ENCODE assay signal across 1 cellular context in the genomic region with DNA sequence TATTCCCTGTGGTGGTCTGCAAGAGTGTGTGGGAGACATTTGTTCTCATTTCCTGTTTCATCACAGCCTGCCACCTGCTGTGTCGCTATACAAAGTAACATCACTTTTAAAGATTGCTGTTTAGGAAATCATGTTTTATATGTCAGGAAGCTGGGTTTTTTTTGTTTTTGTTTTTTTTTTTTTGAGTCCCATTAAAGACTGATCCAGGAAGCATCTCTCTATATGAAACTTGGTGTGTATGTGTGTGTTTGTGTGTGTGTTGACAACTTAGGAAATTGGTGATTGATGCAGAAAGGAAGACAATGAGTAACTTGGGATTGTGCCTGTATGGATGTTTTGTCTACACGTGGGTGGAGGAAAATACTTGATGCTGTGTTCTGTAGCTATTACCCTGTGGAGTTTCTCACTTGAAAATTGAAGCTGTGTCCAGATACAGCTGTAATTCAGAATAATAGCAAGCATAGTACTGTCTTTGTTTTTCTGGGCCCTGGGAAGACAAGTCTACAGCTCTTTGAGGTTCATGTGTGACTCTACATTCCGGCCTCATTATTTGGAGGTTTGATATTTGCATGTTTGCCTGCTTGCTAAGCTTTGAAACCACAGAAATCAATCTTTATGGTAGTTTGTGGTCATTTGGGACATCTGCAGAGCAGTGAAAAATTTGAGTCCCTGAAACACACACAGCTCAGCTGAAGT.
A peak's percentile ranks its signal among the peaks of the same experiment; 100 is the strongest.
TF ChIP-seq lines count a peak whose summit lies in the region.

No MANE protein-coding gene starts in this region.

TF ChIP-seq in GM12878, 131 proteins besides CTCF, POLR2A, EP300 and RAD21 (continued from another document and continues in another):
- TF ChIP-seq TAF1 (IDR thresholded peaks at IDR 0.05; ENCODE audit: borderline replicate concordance, low read depth, low read length): no peak
- peak; percentile 53; the same call in 1 of the 2 replicates for TF ChIP-seq SMARCA5 (IDR thresholded peaks at IDR 0.05)
- no peak for TF ChIP-seq HDAC6 (IDR thresholded peaks at IDR 0.05; ENCODE audit: unreplicated experiment)
- TF ChIP-seq, protein P1, sequence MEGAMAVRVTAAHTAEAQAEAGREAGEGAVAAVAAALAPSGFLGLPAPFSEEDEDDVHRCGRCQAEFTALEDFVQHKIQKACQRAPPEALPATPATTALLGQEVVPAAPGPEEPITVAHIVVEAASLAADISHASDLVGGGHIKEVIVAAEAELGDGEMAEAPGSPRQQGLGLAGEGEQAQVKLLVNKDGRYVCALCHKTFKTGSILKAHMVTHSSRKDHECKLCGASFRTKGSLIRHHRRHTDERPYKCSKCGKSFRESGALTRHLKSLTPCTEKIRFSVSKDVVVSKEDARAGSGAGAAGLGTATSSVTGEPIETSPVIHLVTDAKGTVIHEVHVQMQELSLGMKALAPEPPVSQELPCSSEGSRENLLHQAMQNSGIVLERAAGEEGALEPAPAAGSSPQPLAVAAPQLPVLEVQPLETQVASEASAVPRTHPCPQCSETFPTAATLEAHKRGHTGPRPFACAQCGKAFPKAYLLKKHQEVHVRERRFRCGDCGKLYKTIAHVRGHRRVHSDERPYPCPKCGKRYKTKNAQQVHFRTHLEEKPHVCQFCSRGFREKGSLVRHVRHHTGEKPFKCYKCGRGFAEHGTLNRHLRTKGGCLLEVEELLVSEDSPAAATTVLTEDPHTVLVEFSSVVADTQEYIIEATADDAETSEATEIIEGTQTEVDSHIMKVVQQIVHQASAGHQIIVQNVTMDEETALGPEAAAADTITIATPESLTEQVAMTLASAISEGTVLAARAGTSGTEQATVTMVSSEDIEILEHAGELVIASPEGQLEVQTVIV (IDR thresholded peaks at IDR 0.05; ENCODE audit: borderline replicate concordance, partially characterized antibody): no peak
- TF ChIP-seq CHD2 (IDR thresholded peaks at IDR 0.05; ENCODE audit: borderline replicate concordance, low read depth, low read length): no peak
- TF ChIP-seq ZNF384 (IDR thresholded peaks at IDR 0.05; ENCODE audit: borderline replicate concordance, low read depth, low read length): 0 out of 2 replicates have a peak, but pooled peaks have one; percentile 10
- TF ChIP-seq NR2C2 (IDR thresholded peaks at IDR 0.05; ENCODE audit: borderline replicate concordance, control insufficient read depth, insufficient read length, low read depth): no peak
- no peak for TF ChIP-seq KLF5 (IDR thresholded peaks at IDR 0.05; ENCODE audit: partially characterized antibody)
- TF ChIP-seq POU2F2 (IDR thresholded peaks at IDR 0.05; ENCODE audit: borderline replicate concordance, low read depth, low read length): peak; percentile 97
- TF ChIP-seq ZNF274 (IDR thresholded peaks at IDR 0.05; ENCODE audit: insufficient read depth, insufficient read length): no peak
- peak; percentile 39; the same call in 1 of the 2 replicates for TF ChIP-seq FOXM1 (IDR thresholded peaks at IDR 0.05; ENCODE audit: low read depth, low read length)
- no peak for TF ChIP-seq PAX8 (IDR thresholded peaks at IDR 0.05)
- no peak for TF ChIP-seq HDAC2 (IDR thresholded peaks at IDR 0.05)
- TF ChIP-seq, protein P2, sequence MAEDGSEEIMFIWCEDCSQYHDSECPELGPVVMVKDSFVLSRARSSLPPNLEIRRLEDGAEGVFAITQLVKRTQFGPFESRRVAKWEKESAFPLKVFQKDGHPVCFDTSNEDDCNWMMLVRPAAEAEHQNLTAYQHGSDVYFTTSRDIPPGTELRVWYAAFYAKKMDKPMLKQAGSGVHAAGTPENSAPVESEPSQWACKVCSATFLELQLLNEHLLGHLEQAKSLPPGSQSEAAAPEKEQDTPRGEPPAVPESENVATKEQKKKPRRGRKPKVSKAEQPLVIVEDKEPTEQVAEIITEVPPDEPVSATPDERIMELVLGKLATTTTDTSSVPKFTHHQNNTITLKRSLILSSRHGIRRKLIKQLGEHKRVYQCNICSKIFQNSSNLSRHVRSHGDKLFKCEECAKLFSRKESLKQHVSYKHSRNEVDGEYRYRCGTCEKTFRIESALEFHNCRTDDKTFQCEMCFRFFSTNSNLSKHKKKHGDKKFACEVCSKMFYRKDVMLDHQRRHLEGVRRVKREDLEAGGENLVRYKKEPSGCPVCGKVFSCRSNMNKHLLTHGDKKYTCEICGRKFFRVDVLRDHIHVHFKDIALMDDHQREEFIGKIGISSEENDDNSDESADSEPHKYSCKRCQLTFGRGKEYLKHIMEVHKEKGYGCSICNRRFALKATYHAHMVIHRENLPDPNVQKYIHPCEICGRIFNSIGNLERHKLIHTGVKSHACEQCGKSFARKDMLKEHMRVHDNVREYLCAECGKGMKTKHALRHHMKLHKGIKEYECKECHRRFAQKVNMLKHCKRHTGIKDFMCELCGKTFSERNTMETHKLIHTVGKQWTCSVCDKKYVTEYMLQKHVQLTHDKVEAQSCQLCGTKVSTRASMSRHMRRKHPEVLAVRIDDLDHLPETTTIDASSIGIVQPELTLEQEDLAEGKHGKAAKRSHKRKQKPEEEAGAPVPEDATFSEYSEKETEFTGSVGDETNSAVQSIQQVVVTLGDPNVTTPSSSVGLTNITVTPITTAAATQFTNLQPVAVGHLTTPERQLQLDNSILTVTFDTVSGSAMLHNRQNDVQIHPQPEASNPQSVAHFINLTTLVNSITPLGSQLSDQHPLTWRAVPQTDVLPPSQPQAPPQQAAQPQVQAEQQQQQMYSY (CRISPR knock-in tag; IDR thresholded peaks at IDR 0.05): no peak
- TF ChIP-seq SMC3 (IDR thresholded peaks at IDR 0.05; ENCODE audit: borderline replicate concordance, low read length): peak; percentile 26; the same call in 1 of the 2 replicates
- no peak for TF ChIP-seq MEF2B (IDR thresholded peaks at IDR 0.05; ENCODE audit: partially characterized antibody, poor library complexity, severe bottlenecking)
- peak; percentile 65; the same call in 1 of the 2 replicates for TF ChIP-seq TCF3 (IDR thresholded peaks at IDR 0.05; ENCODE audit: borderline replicate concordance, insufficient read depth, low read depth, low read length)
- TF ChIP-seq RFX5 (IDR thresholded peaks at IDR 0.05; ENCODE audit: low read depth, low read length): no peak
- TF ChIP-seq, protein P3, sequence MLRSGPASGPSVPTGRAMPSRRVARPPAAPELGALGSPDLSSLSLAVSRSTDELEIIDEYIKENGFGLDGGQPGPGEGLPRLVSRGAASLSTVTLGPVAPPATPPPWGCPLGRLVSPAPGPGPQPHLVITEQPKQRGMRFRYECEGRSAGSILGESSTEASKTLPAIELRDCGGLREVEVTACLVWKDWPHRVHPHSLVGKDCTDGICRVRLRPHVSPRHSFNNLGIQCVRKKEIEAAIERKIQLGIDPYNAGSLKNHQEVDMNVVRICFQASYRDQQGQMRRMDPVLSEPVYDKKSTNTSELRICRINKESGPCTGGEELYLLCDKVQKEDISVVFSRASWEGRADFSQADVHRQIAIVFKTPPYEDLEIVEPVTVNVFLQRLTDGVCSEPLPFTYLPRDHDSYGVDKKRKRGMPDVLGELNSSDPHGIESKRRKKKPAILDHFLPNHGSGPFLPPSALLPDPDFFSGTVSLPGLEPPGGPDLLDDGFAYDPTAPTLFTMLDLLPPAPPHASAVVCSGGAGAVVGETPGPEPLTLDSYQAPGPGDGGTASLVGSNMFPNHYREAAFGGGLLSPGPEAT (IDR thresholded peaks at IDR 0.05; ENCODE audit: low read depth): 0 out of 2 replicates have a peak, but pooled peaks have one; percentile 28
- 0 out of 2 replicates have a peak, but pooled peaks have one; percentile 23 for TF ChIP-seq MEF2A (IDR thresholded peaks at IDR 0.05; ENCODE audit: insufficient read depth, low read depth, low read length)
- TF ChIP-seq YY1 (IDR thresholded peaks at IDR 0.05; ENCODE audit: low read depth, low read length): no peak
- TF ChIP-seq, protein P4, sequence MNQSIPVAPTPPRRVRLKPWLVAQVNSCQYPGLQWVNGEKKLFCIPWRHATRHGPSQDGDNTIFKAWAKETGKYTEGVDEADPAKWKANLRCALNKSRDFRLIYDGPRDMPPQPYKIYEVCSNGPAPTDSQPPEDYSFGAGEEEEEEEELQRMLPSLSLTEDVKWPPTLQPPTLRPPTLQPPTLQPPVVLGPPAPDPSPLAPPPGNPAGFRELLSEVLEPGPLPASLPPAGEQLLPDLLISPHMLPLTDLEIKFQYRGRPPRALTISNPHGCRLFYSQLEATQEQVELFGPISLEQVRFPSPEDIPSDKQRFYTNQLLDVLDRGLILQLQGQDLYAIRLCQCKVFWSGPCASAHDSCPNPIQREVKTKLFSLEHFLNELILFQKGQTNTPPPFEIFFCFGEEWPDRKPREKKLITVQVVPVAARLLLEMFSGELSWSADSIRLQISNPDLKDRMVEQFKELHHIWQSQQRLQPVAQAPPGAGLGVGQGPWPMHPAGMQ (IDR thresholded peaks at IDR 0.05; ENCODE audit: borderline replicate concordance): no peak
- TF ChIP-seq, protein P5, sequence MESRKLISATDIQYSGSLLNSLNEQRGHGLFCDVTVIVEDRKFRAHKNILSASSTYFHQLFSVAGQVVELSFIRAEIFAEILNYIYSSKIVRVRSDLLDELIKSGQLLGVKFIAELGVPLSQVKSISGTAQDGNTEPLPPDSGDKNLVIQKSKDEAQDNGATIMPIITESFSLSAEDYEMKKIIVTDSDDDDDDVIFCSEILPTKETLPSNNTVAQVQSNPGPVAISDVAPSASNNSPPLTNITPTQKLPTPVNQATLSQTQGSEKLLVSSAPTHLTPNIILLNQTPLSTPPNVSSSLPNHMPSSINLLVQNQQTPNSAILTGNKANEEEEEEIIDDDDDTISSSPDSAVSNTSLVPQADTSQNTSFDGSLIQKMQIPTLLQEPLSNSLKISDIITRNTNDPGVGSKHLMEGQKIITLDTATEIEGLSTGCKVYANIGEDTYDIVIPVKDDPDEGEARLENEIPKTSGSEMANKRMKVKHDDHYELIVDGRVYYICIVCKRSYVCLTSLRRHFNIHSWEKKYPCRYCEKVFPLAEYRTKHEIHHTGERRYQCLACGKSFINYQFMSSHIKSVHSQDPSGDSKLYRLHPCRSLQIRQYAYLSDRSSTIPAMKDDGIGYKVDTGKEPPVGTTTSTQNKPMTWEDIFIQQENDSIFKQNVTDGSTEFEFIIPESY (IDR thresholded peaks at IDR 0.05): no peak
- no peak for TF ChIP-seq CHD4 (IDR thresholded peaks at IDR 0.05)
- TF ChIP-seq, protein P6, sequence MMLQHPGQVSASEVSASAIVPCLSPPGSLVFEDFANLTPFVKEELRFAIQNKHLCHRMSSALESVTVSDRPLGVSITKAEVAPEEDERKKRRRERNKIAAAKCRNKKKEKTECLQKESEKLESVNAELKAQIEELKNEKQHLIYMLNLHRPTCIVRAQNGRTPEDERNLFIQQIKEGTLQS (IDR thresholded peaks at IDR 0.05; ENCODE audit: borderline replicate concordance, extremely low read depth, low read depth, low read length): no peak
- TF ChIP-seq SIN3A (IDR thresholded peaks at IDR 0.05; ENCODE audit: low read depth, low read length): no peak
- TF ChIP-seq TBL1XR1 (IDR thresholded peaks at IDR 0.05; ENCODE audit: low read depth, low read length): no peak
- no peak for TF ChIP-seq NFXL1 (IDR thresholded peaks at IDR 0.05; ENCODE audit: borderline replicate concordance)
- no peak for TF ChIP-seq STAT1 (conservative IDR thresholded peaks at IDR 0.05)
- TF ChIP-seq NRF1 (conservative IDR thresholded peaks at IDR 0.05; ENCODE audit: low read depth, low read length): no peak
- peak; percentile 52; the same call in 1 of the 2 replicates for TF ChIP-seq DPF2 (IDR thresholded peaks at IDR 0.05)
- no peak for TF ChIP-seq EGR1 (IDR thresholded peaks at IDR 0.05; ENCODE audit: borderline replicate concordance in 1 of 2, low read depth in 2 of 2, low read length in 2 of 2)
- no peak for TF ChIP-seq RELA (IDR thresholded peaks at IDR 0.05; ENCODE audit: borderline replicate concordance, partially characterized antibody)
- TF ChIP-seq, protein P7, sequence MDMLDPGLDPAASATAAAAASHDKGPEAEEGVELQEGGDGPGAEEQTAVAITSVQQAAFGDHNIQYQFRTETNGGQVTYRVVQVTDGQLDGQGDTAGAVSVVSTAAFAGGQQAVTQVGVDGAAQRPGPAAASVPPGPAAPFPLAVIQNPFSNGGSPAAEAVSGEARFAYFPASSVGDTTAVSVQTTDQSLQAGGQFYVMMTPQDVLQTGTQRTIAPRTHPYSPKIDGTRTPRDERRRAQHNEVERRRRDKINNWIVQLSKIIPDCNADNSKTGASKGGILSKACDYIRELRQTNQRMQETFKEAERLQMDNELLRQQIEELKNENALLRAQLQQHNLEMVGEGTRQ (IDR thresholded peaks at IDR 0.05; ENCODE audit: borderline replicate concordance, low read depth, low read length): no peak
- TF ChIP-seq SIX5 (IDR thresholded peaks at IDR 0.05; ENCODE audit: low read depth, low read length, severe bottlenecking): no peak
- no peak for TF ChIP-seq JUND (IDR thresholded peaks at IDR 0.05; ENCODE audit: low read depth, low read length)
- TF ChIP-seq, protein P8, sequence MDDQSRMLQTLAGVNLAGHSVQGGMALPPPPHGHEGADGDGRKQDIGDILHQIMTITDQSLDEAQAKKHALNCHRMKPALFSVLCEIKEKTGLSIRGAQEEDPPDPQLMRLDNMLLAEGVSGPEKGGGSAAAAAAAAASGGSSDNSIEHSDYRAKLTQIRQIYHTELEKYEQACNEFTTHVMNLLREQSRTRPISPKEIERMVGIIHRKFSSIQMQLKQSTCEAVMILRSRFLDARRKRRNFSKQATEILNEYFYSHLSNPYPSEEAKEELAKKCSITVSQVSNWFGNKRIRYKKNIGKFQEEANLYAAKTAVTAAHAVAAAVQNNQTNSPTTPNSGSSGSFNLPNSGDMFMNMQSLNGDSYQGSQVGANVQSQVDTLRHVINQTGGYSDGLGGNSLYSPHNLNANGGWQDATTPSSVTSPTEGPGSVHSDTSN (IDR thresholded peaks at IDR 0.05; ENCODE audit: insufficient replicate concordance, low read depth, low read length): peak; percentile 45
- TF ChIP-seq, protein P9, sequence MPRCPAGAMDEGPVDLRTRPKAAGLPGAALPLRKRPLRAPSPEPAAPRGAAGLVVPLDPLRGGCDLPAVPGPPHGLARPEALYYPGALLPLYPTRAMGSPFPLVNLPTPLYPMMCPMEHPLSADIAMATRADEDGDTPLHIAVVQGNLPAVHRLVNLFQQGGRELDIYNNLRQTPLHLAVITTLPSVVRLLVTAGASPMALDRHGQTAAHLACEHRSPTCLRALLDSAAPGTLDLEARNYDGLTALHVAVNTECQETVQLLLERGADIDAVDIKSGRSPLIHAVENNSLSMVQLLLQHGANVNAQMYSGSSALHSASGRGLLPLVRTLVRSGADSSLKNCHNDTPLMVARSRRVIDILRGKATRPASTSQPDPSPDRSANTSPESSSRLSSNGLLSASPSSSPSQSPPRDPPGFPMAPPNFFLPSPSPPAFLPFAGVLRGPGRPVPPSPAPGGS (IDR thresholded peaks at IDR 0.05; ENCODE audit: borderline replicate concordance, insufficient read depth, low read depth, low read length, poor library complexity, severe bottlenecking): no peak
- TF ChIP-seq TARDBP (IDR thresholded peaks at IDR 0.05; ENCODE audit: borderline replicate concordance): no peak
- TF ChIP-seq MXI1 (IDR thresholded peaks at IDR 0.05; ENCODE audit: low read depth, low read length): no peak; the same call in 1 of the 2 replicates
- 0 out of 2 replicates have a peak, but pooled peaks have one; percentile 24 for TF ChIP-seq ZBED1 (IDR thresholded peaks at IDR 0.05; ENCODE audit: borderline replicate concordance)
- TF ChIP-seq BCL11A (IDR thresholded peaks at IDR 0.05; ENCODE audit: low read depth, low read length): peak; percentile 65
- no peak for TF ChIP-seq ZZZ3 (IDR thresholded peaks at IDR 0.05; ENCODE audit: control insufficient read depth, insufficient read length, low read depth)
- no peak for TF ChIP-seq KAT2A (conservative IDR thresholded peaks at IDR 0.05; ENCODE audit: control insufficient read depth, low read depth, low read length)
- peak; percentile 71; the same call in 1 of the 2 replicates for TF ChIP-seq NFIC (IDR thresholded peaks at IDR 0.05; ENCODE audit: low read depth, low read length)
- TF ChIP-seq CBX3 (IDR thresholded peaks at IDR 0.05; ENCODE audit: borderline replicate concordance, low read depth): no peak
